ENCODE assay signal across 9 cellular contexts in genomic region chr1:228089520-228090380, GRCh38. TPM values are rescaled to one million over a fixed set of nuclear protein-coding genes. Genes with fewer than 3 reads are reported as not detected.
DNase-seq lines count a peak whose midpoint lies in the region; ATAC-seq and TF ChIP-seq lines count a peak whose summit lies in the region.
"Had no signal": no experiment of that assay in that cellular context is flagged by ENCODE, and none has a peak within 500 bp of the region (broad histone marks: within the 10 kb centered on the region; RNA-seq: fewer than 3 reads in every experiment).

No MANE protein-coding gene starts in this region.

- H3K9ac ChIP-seq in duodenal mucosa (ENCODE audit: low read depth in 1 of 2, low read length in 2 of 2): no peak overlapping the region

- peaks cover 78 to 85% of the 10 kb centered on the region in 2 donors for H3K4me1 ChIP-seq in duodenal mucosa (ENCODE audit: control insufficient read depth in 1 of 2, insufficient read depth in 2 of 2, low read length in 2 of 2)
- peaks cover 92% of the 10 kb centered on the region for H3K4me1 ChIP-seq in vagina

- DNase-seq in NOMO-1 treated with DMSO at 0.1 percent for 48 hours (lab: John Stamatoyannopoulos, UW; ENCODE audit: unreplicated experiment): peak; percentile 75
- peak; percentile 77 for DNase-seq in posterior vena cava (ENCODE audit: low spot score)
- no peak for DNase-seq in left colon
- DNase-seq in vagina (ENCODE audit: extremely low spot score in 2 of 2): no peak
- DNase-seq in MG63: no peak

- TF ChIP-seq CTCF in vagina (IDR thresholded peaks at IDR 0.05): no peak

- H3K36me3 ChIP-seq in duodenal mucosa (ENCODE audit: control insufficient read depth in 1 of 2, insufficient read depth in 2 of 2, low read length in 2 of 2) (peaks cover 5 to 52% of the 10 kb centered on the region in 2 donors), vagina (peaks cover 0 to 5% of the 10 kb centered on the region in 2 donors), MG63 (peaks cover 94% of the 10 kb centered on the region)
- H3K36me3 ChIP-seq: uterus had no signal

- H3K27me3 ChIP-seq in duodenal mucosa (ENCODE audit: control insufficient read depth in 1 of 2, insufficient read depth in 2 of 2, low read length in 2 of 2) (no peaks in the 10 kb centered on the region), vagina (no peaks in the 10 kb centered on the region), MG63 (no peaks in the 10 kb centered on the region)
- H3K27me3 ChIP-seq: uterus had no signal

- H3K27ac ChIP-seq in duodenal mucosa (ENCODE audit: low read depth, low read length) (no peak overlapping the region), vagina (no peak overlapping the region)
- H3K27ac ChIP-seq: uterus had no signal

- H3K4me3 ChIP-seq in duodenal mucosa (ENCODE audit: low read depth in 1 of 2, low read length in 2 of 2) (peak overlapping the region; percentile 14 to 19), vagina (no peak overlapping the region), MG63 (no peak overlapping the region)
- H3K4me3 ChIP-seq: uterus had no signal

- TF ChIP-seq POLR2A in GM18505 (IDR thresholded peaks at IDR 0.05; ENCODE audit: borderline replicate concordance, extremely low read depth, insufficient read depth, insufficient read length) (peak; percentile 10), vagina (IDR thresholded peaks at IDR 0.05) (no peak)

- ATAC-seq in GM18505 (IDR thresholded peaks at IDR 0.05; ENCODE audit: unreplicated experiment): no peak
- no peak for ATAC-seq in left colon
- ATAC-seq in GM21367 (IDR thresholded peaks at IDR 0.05; ENCODE audit: unreplicated experiment): no peak

- H3K9me3 ChIP-seq in duodenal mucosa (ENCODE audit: control insufficient read depth in 1 of 2, low read length in 2 of 2) (peaks cover 7 to 8% of the 10 kb centered on the region in 2 donors), vagina (peaks cover 8% of the 10 kb centered on the region), MG63 (peaks cover 25% of the 10 kb centered on the region)

- intact Hi-C loops in posterior vena cava (cut with DNase I) (no loop called here), left colon (cut with DNase I, micrococcal nuclease) (no loop called here), vagina (cut with DNase I) (loop anchor here (10.0 kb wide), 2 partner anchors 75 to 355 kb away; partner anchors contain the start of genes IBA57, JMJD4 and SNAP47)

RNA-seq across cellular contexts. Expression of gene ARF1, which starts 7.2 kb away (rescaled TPM):
- 100 to 1,000 TPM; 300 to 342 TPM for total RNA-seq in posterior vena cava
- total RNA-seq in left colon: 100 to 1,000 TPM; 469 to 500 TPM
- 295 TPM for total RNA-seq in vagina
- 324 and 413 TPM in 2 replicates for total RNA-seq in MG63 (2014; rRNA removed; shearing (Covaris generic); ENCODE audit: low replicate concordance)

RNA-seq across cellular contexts. Expression of gene C1orf35, which starts 13.4 kb away (rescaled TPM):
- 1 to 10 TPM; 7.8 to 8.0 TPM for total RNA-seq in posterior vena cava
- 10 to 100 TPM; 11.9 to 14.7 TPM for total RNA-seq in left colon
- total RNA-seq in vagina: 14.7 TPM
- 38.6 and 39.0 TPM in 2 replicates for total RNA-seq in MG63 (2014; rRNA removed; shearing (Covaris generic); ENCODE audit: low replicate concordance)

RNA-seq across cellular contexts. Expression of gene MRPL55, which starts 19.3 kb away (rescaled TPM):
- total RNA-seq in posterior vena cava (10 to 100 TPM; 30.0 to 30.9 TPM), left colon (10 to 100 TPM; 31.9 to 32.9 TPM), vagina (73.7 TPM)
- total RNA-seq in MG63 (2014; rRNA removed; shearing (Covaris generic); ENCODE audit: low replicate concordance): 46.6 and 83.8 TPM in 2 replicates

RNA-seq across cellular contexts. Expression of gene GUK1, which starts 50.3 kb away (rescaled TPM):
- total RNA-seq in posterior vena cava (100 to 1,000 TPM; 220 to 234 TPM), left colon (100 to 1,000 TPM; 175 to 176 TPM), vagina (299 TPM)
- total RNA-seq in MG63 (2014; rRNA removed; shearing (Covaris generic); ENCODE audit: low replicate concordance): 246 and 425 TPM in 2 replicates

RNA-seq across cellular contexts. Expression of gene GJC2, which starts 60.0 kb away (rescaled TPM):
- total RNA-seq in posterior vena cava (1 to 10 TPM; 6.9 to 8.2 TPM), left colon (1 to 10 TPM in 1 of 2 donors, under 1 TPM in 1; 0.49 to 1.5 TPM), vagina (4.4 TPM)
- total RNA-seq in MG63 (2014; rRNA removed; shearing (Covaris generic); ENCODE audit: low replicate concordance): 0.20 and 4.8 TPM in 2 replicates

Comparison
In these comparisons a context has a peak if more than half of its experiments do, and no peak if none do; other contexts are left out.
1. DNase-seq: peak in NOMO-1 treated with DMSO at 0.1 percent for 48 hours (single experiment) and posterior vena cava (single experiment); none in left colon (0 of 2), vagina (0 of 2) and MG63 (single experiment).
2. H3K4me3 ChIP-seq: peak in duodenal mucosa (2 of 2); none in vagina (0 of 2) and MG63 (single experiment).